1 cellular context compared by ENCODE assay signal in the genomic region with DNA sequence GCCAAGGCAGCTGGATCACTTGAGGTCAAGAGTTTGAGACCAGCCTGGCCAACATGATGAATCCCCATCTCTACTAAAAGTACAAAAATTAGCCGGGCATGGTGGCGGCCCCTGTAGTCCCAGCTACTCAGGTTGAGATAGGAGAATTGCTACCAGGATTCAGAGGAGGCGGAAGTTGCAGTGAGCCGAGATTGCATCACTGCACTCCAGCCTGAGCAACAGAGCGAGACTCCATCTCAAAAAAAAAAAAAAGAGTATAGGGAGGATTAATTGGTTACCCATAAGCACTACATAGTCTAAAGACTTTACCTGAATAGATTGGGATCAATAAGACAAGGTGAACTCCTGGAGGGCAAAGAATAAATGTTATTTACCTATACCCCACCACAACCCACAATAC. TPM values are rescaled to one million over a fixed set of nuclear protein-coding genes. Genes with fewer than 3 reads are reported as not detected.
"Had no signal": no experiment of that assay in that cellular context is flagged by ENCODE, and none has a peak within 500 bp of the region (broad histone marks: within the 10 kb centered on the region; RNA-seq: fewer than 3 reads in every experiment).

No MANE protein-coding gene starts in this region.

RNA-seq across cellular contexts. Expression of a gene that starts 27.9 kb away (rescaled TPM):
- total RNA-seq: GM23248 had no signal
- polyA plus RNA-seq: GM23248 had no signal
